In genomic region chr2:8692783-8693768, GRCh38 we compare ENCODE assay signal across 9 cellular contexts. TPM values are rescaled to one million over a fixed set of nuclear protein-coding genes. Genes with fewer than 3 reads are reported as not detected.
DNase-seq lines count a peak whose midpoint lies in the region; TF ChIP-seq lines count a peak whose summit lies in the region.
"Had no signal": no experiment of that assay in that cellular context is flagged by ENCODE, and none has a peak within 500 bp of the region (broad histone marks: within the 10 kb centered on the region; RNA-seq: fewer than 3 reads in every experiment).

No MANE protein-coding gene starts in this region.

- no peaks in the 10 kb centered on the region for H3K9me3 Mint-ChIP-seq in activated CD4-positive, alpha-beta T cell treated with anti-CD3 and anti-CD28 coated beads, Interleukin-2, amount 10 ng/mL, durations not matched to agents 24 days and 14 days
- peaks cover 7% of the 10 kb centered on the region for H3K9me3 Mint-ChIP-seq in neural progenitor cell

- no peaks in the 10 kb centered on the region for H3K36me3 ChIP-seq in neural progenitor cell

- H3K4me3 ChIP-seq in WI38 (ENCODE audit: low read depth, low read length) (peak overlapping the region; percentile 23; the same call in 1 of the 2 replicates), foreskin fibroblast (ENCODE audit: low read depth in 1 of 2, low read length in 2 of 2) (no peak overlapping the region), neural progenitor cell (no peak overlapping the region)

- no peak overlapping the region for H3K9ac ChIP-seq in neural progenitor cell

- peaks cover 3% of the 10 kb centered on the region for H3K4me1 Mint-ChIP-seq in activated CD4-positive, alpha-beta T cell treated with anti-CD3 and anti-CD28 coated beads, Interleukin-2, amount 10 ng/mL, durations not matched to agents 24 days and 14 days
- H3K4me1 Mint-ChIP-seq in neural progenitor cell, result peaks cover 2% of the 10 kb centered on the region

- H3K79me2 ChIP-seq in neural progenitor cell (ENCODE audit: low read depth), result no peaks in the 10 kb centered on the region

- peak overlapping the region; percentile 64 for H3K4me3 Mint-ChIP-seq in activated CD4-positive, alpha-beta T cell treated with anti-CD3 and anti-CD28 coated beads, Interleukin-2, amount 10 ng/mL, durations not matched to agents 24 days and 14 days
- no peak overlapping the region for H3K4me3 Mint-ChIP-seq in neural progenitor cell

- peaks cover 9% of the 10 kb centered on the region for H3K27me3 ChIP-seq in neural progenitor cell

- H3K9me3 ChIP-seq in neural progenitor cell (ENCODE audit: low read depth), result peaks cover 3% of the 10 kb centered on the region

- TF ChIP-seq CTCF in WI38 (IDR thresholded peaks at IDR 0.05; ENCODE audit: low read depth, low read length), result peak; percentile 54
- peak; percentile 45 for TF ChIP-seq CTCF in foreskin fibroblast (IDR thresholded peaks at IDR 0.05; ENCODE audit: low read depth, low read length)
- peak; percentile 72 for TF ChIP-seq CTCF in neural progenitor cell (IDR thresholded peaks at IDR 0.05)

- no peaks in the 10 kb centered on the region for H3K4me1 ChIP-seq in neural progenitor cell

- H2AFZ ChIP-seq in neural progenitor cell (replicated peaks), result peak overlapping the region; percentile 89

- DNase-seq in activated CD4-positive, alpha-beta T cell treated with anti-CD3 and anti-CD28 coated beads, Interleukin-2, amount 10 ng/mL, durations not matched to agents 24 days and 14 days, result peak; percentile 82
- no peak for DNase-seq in activated CD4-positive, alpha-beta T cell treated with anti-CD3 and anti-CD28 coated beads, Interleukin-2, amount 50 U/mL, for 1 hour
- DNase-seq in foreskin fibroblast (no peak), neural progenitor cell (ENCODE audit: low spot score) (peak; percentile 54), GM19238 (ENCODE audit: insufficient read length, low spot score) (no peak), RKO (ENCODE audit: low spot score) (no peak), mesenteric fat pad (ENCODE audit: low spot score) (no peak)

- H4K20me1 ChIP-seq in neural progenitor cell (ENCODE audit: low read depth), result no peaks in the 10 kb centered on the region

- H3K36me3 Mint-ChIP-seq in activated CD4-positive, alpha-beta T cell treated with anti-CD3 and anti-CD28 coated beads, Interleukin-2, amount 10 ng/mL, durations not matched to agents 24 days and 14 days (ENCODE audit: low read depth), result no peaks in the 10 kb centered on the region
- H3K36me3 Mint-ChIP-seq in neural progenitor cell, result peaks cover 5% of the 10 kb centered on the region
- H3K36me3 Mint-ChIP-seq: CD4-positive, alpha-beta memory T cell had no signal

- H3K27ac Mint-ChIP-seq in activated CD4-positive, alpha-beta T cell treated with anti-CD3 and anti-CD28 coated beads, Interleukin-2, amount 10 ng/mL, durations not matched to agents 24 days and 14 days, result no peak overlapping the region
- H3K27ac Mint-ChIP-seq in neural progenitor cell, result peak overlapping the region; percentile 91
- H3K27ac Mint-ChIP-seq: CD4-positive, alpha-beta memory T cell had no signal

- H3K27me3 Mint-ChIP-seq in activated CD4-positive, alpha-beta T cell treated with anti-CD3 and anti-CD28 coated beads, Interleukin-2, amount 10 ng/mL, durations not matched to agents 24 days and 14 days, result peaks cover 27% of the 10 kb centered on the region
- peaks cover 8% of the 10 kb centered on the region for H3K27me3 Mint-ChIP-seq in neural progenitor cell (ENCODE audit: insufficient read depth, low read depth)

- intact Hi-C loops in activated CD4-positive, alpha-beta T cell treated with anti-CD3 and anti-CD28 coated beads, Interleukin-2, amount 10 ng/mL, durations not matched to agents 24 days and 14 days (cut with micrococcal nuclease), result loop anchor here (2.0 kb wide), 1 partner anchor 68 kb away; no protein-coding TSS in a partner anchor

- no peaks in the 10 kb centered on the region for H3F3A ChIP-seq in neural progenitor cell (ENCODE audit: low read depth)

- H3K4me2 ChIP-seq in neural progenitor cell, result peak overlapping the region; percentile 43

- H3K27ac ChIP-seq in neural progenitor cell, result no peak overlapping the region

RNA-seq across cellular contexts. Expression of gene ID2, which starts 11.2 kb away (rescaled TPM):
- total RNA-seq in activated CD4-positive, alpha-beta T cell treated with anti-CD3 and anti-CD28 coated beads, Interleukin-2, amount 10 ng/mL, durations not matched to agents 24 days and 14 days, result 284 and 299 TPM in 2 replicates
- total RNA-seq in neural progenitor cell (ENCODE audit: low replicate concordance) (140 and 224 TPM in 2 replicates), mesenteric fat pad (169 TPM)

Comparison
In these comparisons a context has a peak if more than half of its experiments do, and no peak if none do; other contexts are left out.
1. DNase-seq: peak in activated CD4-positive, alpha-beta T cell treated with anti-CD3 and anti-CD28 coated beads, Interleukin-2, amount 10 ng/mL, durations not matched to agents 24 days and 14 days (single experiment) and neural progenitor cell (single experiment); none in activated CD4-positive, alpha-beta T cell treated with anti-CD3 and anti-CD28 coated beads, Interleukin-2, amount 50 U/mL, for 1 hour (single experiment), foreskin fibroblast (0 of 2), GM19238 (single experiment), RKO (single experiment) and mesenteric fat pad (single experiment).
2. Peak in every context shown above with its lines, with median percentiles within 50 percentile points of each other: CTCF ChIP-seq.